In the genomic region with DNA sequence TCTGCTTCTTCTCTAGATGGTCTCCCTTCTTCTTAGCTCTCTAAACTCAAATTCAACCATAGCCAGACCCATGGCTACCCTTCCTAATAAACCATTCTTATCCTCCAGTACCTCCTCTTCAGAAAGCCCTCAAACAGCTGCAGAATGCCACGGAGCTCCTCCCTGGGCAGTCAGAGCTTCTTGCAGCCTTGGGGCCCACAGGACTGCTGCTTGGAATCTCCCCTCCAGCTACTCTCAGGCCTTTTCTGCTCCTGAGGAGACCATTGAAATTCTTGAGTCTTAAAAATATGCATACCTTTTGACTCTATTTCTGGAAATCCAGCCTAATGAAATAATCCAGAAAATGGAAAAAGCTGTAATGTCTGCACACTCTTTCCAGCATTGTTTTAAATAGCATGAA, we compare ENCODE assay signal across 21 cellular contexts.
"Had no signal": no experiment of that assay in that cellular context is flagged by ENCODE, and none has a peak within 500 bp of the region (broad histone marks: within the 10 kb centered on the region; RNA-seq: fewer than 3 reads in every experiment).

No MANE protein-coding gene starts in this region.

- H3K4me3 ChIP-seq: heart right ventricle, lung, SK-N-MC, testis had no signal

- DNase-seq: activated CD4-positive, alpha-beta T cell treated with anti-CD3 and anti-CD28 coated beads, Interleukin-2, amount 10 ng/mL, durations not matched to agents 24 days and 14 days; activated CD8-positive, alpha-beta T cell treated with anti-CD3 and anti-CD28 coated beads, Interleukin-2, amount 10 ng/mL, durations not matched to agents 7 days and 5 days; activated naive CD4-positive, alpha-beta T cell; effector CD8-positive, alpha-beta T cell; erythroblast; foreskin fibroblast; heart right ventricle; islet precursor cell; left colon; nephron progenitor cell; stimulated activated CD4-positive, alpha-beta T cell treated with anti-CD3 and anti-CD28 coated beads, Interleukin-2, amount 100 ng/mL, for 48 hours; stimulated activated CD8-positive, alpha-beta memory T cell treated with anti-CD3 and anti-CD28 coated beads, Interleukin-4, amount 100 ng/mL, for 48 hours; stimulated activated naive CD4-positive, alpha-beta T cell; SW 1271; testis had no signal

- ATAC-seq: activated CD4-positive, CD25-positive, alpha-beta regulatory T cell treated with anti-CD3 and anti-CD28 coated beads, Interleukin-2, amount 50 U/mL, for 24 hours; activated CD8-positive, alpha-beta T cell treated with anti-CD3 and anti-CD28 coated beads, Interleukin-2, amount 10 ng/mL, durations not matched to agents 7 days and 5 days; heart right ventricle; left colon; sciatic nerve had no signal

- H3K9me3 ChIP-seq: heart right ventricle, testis had no signal

- H3K27ac ChIP-seq: heart right ventricle, SK-N-MC, testis had no signal

- H3K36me3 ChIP-seq: heart right ventricle had no signal

- H3K27me3 ChIP-seq: heart right ventricle, testis had no signal

- H3K4me3 Mint-ChIP-seq: activated CD4-positive, alpha-beta T cell treated with anti-CD3 and anti-CD28 coated beads, Interleukin-2, amount 10 ng/mL, durations not matched to agents 24 days and 14 days; activated CD8-positive, alpha-beta T cell treated with anti-CD3 and anti-CD28 coated beads, Interleukin-2, amount 10 ng/mL, durations not matched to agents 7 days and 5 days; activated naive CD8-positive, alpha-beta T cell; dendritic cell treated with granulocyte-macrophage colony-stimulating factor and Interleukin-4, amounts not matched to agents 40 ng/mL and 50 ng/mL, for 4 days; nephron progenitor cell had no signal

- H3K4me1 Mint-ChIP-seq: activated CD4-positive, alpha-beta T cell treated with anti-CD3 and anti-CD28 coated beads, Interleukin-2, amount 10 ng/mL, durations not matched to agents 24 days and 14 days had no signal

- H3K4me1 ChIP-seq: testis had no signal

- H3K27ac Mint-ChIP-seq: activated CD4-positive, alpha-beta T cell treated with anti-CD3 and anti-CD28 coated beads, Interleukin-2, amount 10 ng/mL, durations not matched to agents 24 days and 14 days; activated CD8-positive, alpha-beta T cell treated with anti-CD3 and anti-CD28 coated beads, Interleukin-2, amount 10 ng/mL, durations not matched to agents 7 days and 5 days; activated naive CD8-positive, alpha-beta T cell; dendritic cell treated with granulocyte-macrophage colony-stimulating factor and Interleukin-4, amounts not matched to agents 40 ng/mL and 50 ng/mL, for 4 days; nephron progenitor cell had no signal

- H3K9me3 Mint-ChIP-seq: activated CD4-positive, alpha-beta T cell treated with anti-CD3 and anti-CD28 coated beads, Interleukin-2, amount 10 ng/mL, durations not matched to agents 24 days and 14 days; dendritic cell treated with granulocyte-macrophage colony-stimulating factor and Interleukin-4, amounts not matched to agents 40 ng/mL and 50 ng/mL, for 4 days had no signal
